ENCODE assay signal across 8 cellular contexts in the genomic region with DNA sequence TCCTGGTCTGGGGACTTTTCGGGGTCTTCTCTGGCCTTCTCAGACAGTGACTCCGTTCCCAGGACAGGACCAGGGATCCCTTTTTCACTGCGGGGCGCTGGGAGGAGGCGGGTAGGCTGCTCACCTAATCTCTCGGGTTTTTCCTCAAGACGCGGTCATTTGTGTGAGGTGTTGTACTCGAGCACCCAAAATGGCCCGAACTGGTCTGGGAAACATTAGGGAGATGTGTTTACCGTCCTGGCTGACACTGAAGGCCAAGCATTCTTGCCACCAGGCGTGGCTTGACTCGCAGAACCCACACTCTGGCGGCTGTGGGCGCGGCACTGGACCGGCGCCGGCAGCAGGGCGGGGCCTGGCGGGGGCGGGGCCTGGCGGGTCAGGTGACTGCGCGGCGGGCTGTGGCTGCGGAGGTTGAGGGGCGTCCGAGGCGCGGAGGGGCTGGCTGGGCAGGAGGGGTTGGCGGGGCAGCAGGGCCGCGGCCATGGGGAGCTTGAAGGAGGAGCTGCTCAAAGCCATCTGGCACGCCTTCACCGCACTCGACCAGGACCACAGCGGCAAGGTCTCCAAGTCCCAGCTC.
DNase-seq lines count a peak whose midpoint lies in the region; ATAC-seq, FAIRE-seq and TF ChIP-seq lines count a peak whose summit lies in the region.

A gene (plus strand): TSS at position 379 of the 577 bp plus-strand sequence. CDS start 103 bp downstream, at position 482.

- no peaks in the 10 kb centered on the region for H3K27me3 ChIP-seq in muscle layer of colon (ENCODE audit: control insufficient read depth in 1 of 2, insufficient read depth in 2 of 2, low read length in 2 of 2)

- no peaks in the 10 kb centered on the region for H3K9me3 ChIP-seq in muscle layer of colon (ENCODE audit: low read length)

- H3K27ac ChIP-seq in muscle layer of colon (ENCODE audit: low read depth, low read length): peak within 1 kb of the TSS; percentile 95

- peak within 1 kb of the TSS; percentile 94 to 97 for H3K4me3 ChIP-seq in muscle layer of colon (ENCODE audit: low read depth in 1 of 2, low read length in 2 of 2)

- peak; percentile 30 for TF ChIP-seq POLR2A in erythroblast (IDR thresholded peaks at IDR 0.05; ENCODE audit: low read length)

- H3K9ac ChIP-seq in muscle layer of colon (ENCODE audit: low read length): peak within 1 kb of the TSS; percentile 70

- no peaks in the 10 kb centered on the region for H3K4me1 ChIP-seq in muscle layer of colon (ENCODE audit: insufficient read depth, low read length)

- H3K36me3 ChIP-seq in muscle layer of colon (ENCODE audit: insufficient read depth, low read length): no peaks in the 10 kb centered on the region

- peak in 12 of 14 donors; percentile 33 to 85 (median 75) for DNase-seq in C1 segment of cervical spinal cord (lab: John Stamatoyannopoulos, UW)
- peak; percentile 69 for DNase-seq in GM19239 (ENCODE audit: insufficient read length, low spot score)
- peak; percentile 59 for DNase-seq in NOMO-1 treated with dmso at 0.1 percent for 144 hours (lab: John Stamatoyannopoulos, UW; ENCODE audit: unreplicated experiment)
- peak; percentile 79 for DNase-seq in activated T-cell treated with anti-CD3 and anti-CD28 coated beads for 48 hours (ENCODE audit: low read depth)
- DNase-seq in erythroblast (lab: John Stamatoyannopoulos, UW): peak; percentile 87 to 89
- peak; percentile 87 for DNase-seq in stimulated activated CD8-positive, alpha-beta memory T cell treated with anti-CD3 and anti-CD28 coated beads, Interleukin-4, amount 100 ng/mL, for 48 hours

- peak; percentile 82 for FAIRE-seq in GM19239 (lab: Jason Lieb, UNC)

- peak; percentile 75 for ATAC-seq in HG03439 (IDR thresholded peaks at IDR 0.05; ENCODE audit: unreplicated experiment)

Comparison
In these comparisons a context has a peak if more than half of its experiments do, and no peak if none do; other contexts are left out.
1. Peak in every context shown above with its lines: DNase-seq, ATAC-seq, H3K4me3 ChIP-seq and H3K27ac ChIP-seq.